Comparison of ENCODE assay signal across 11 cellular contexts in genomic region chrX:104510801-104511200, GRCh38. TPM values are rescaled to one million over a fixed set of nuclear protein-coding genes. Genes with fewer than 3 reads are reported as not detected.
"Had no signal": no experiment of that assay in that cellular context is flagged by ENCODE, and none has a peak within 500 bp of the region (broad histone marks: within the 10 kb centered on the region; RNA-seq: fewer than 3 reads in every experiment).

No MANE protein-coding gene starts in this region.

- H3K4me3 Mint-ChIP-seq: IgD-negative memory B cell had no signal

- DNase-seq: IMR-90, KBM-7, KG1 had no signal

- H3K36me3 Mint-ChIP-seq: IgD-negative memory B cell had no signal

- H3K27ac ChIP-seq: HL-60, KMS-11 had no signal

- H3K27ac Mint-ChIP-seq: IgD-negative memory B cell had no signal

- H3K9ac ChIP-seq: KMS-11 had no signal

- H3K4me2 ChIP-seq: KMS-11 had no signal

- H3K4me1 Mint-ChIP-seq: IgD-negative memory B cell had no signal

- ATAC-seq: HepG2, K562 had no signal

- H3K27me3 Mint-ChIP-seq: IgD-negative memory B cell had no signal

- H3K9me3 Mint-ChIP-seq: IgD-negative memory B cell had no signal

- H3K4me3 ChIP-seq: K562 had no signal

- FAIRE-seq: HepG2, HTR-8/SVneo, K562 had no signal

RNA-seq across cellular contexts. Expression of gene IL1RAPL2, which starts 55.2 kb away (rescaled TPM):
- total RNA-seq: HepG2, HT-29, HT1080, IMR-90, K562 had no signal
- polyA plus RNA-seq: HepG2, IgD-negative memory B cell, K562 had no signal
